In genomic region chr1:60427194-60427593, GRCh38 we compare ENCODE assay signal across 11 cellular contexts.
DNase-seq lines count a peak whose midpoint lies in the region; ATAC-seq and TF ChIP-seq lines count a peak whose summit lies in the region.
"Had no signal": no experiment of that assay in that cellular context is flagged by ENCODE, and none has a peak within 500 bp of the region (broad histone marks: within the 10 kb centered on the region; RNA-seq: fewer than 3 reads in every experiment).

No MANE protein-coding gene starts in this region.

- intact Hi-C loops in breast epithelium (cut with DNase I; ENCODE audit: low total_unique reads) (no loop called here), mammary epithelial cell (cut with micrococcal nuclease) (loop anchor here (10.0 kb wide), 1 partner anchor 272 kb away; no protein-coding TSS in a partner anchor), left ventricle myocardium superior (cut with micrococcal nuclease) (no loop called here)

- 59% methylated on average over 3 of the region's 4 CpGs for WGBS in mammary epithelial cell (ENCODE audit: low coverage, missing lambda C conversion rate)
- 43 to 75% methylated on average over 4 of the region's 4 CpGs for WGBS in tibial nerve, 2 donors

- H4K20me1 ChIP-seq in mammary epithelial cell (ENCODE audit: insufficient read depth, low read length) = no peaks in the 10 kb centered on the region
- H4K20me1 ChIP-seq: BLaER1 treated with 17β-estradiol and CSF1 and Interleukin-3, amounts not matched to agents 10 nM and 100 nM had no signal

- no peaks in the 10 kb centered on the region for H3K36me3 ChIP-seq in breast epithelium
- no peaks in the 10 kb centered on the region for H3K36me3 ChIP-seq in mammary epithelial cell (ENCODE audit: insufficient read depth, low read length)
- no peaks in the 10 kb centered on the region for H3K36me3 ChIP-seq in tibial nerve
- H3K36me3 ChIP-seq: BLaER1 treated with 17β-estradiol and CSF1 and Interleukin-3, amounts not matched to agents 10 nM and 100 nM had no signal

- in situ Hi-C loops in mammary epithelial cell (cut with MboI; ENCODE audit: low sequenced_read_pairs in 2 of 2) = no loop called here

- dilution Hi-C loops in mammary epithelial cell (cut with HindIII; ENCODE audit: low sequenced_read_pairs) = no loop called here

- TF ChIP-seq EP300 in tibial nerve (IDR thresholded peaks at IDR 0.05) = peak in 1 of 2 donors; percentile 35

- no peak for TF ChIP-seq POLR2A in breast epithelium (IDR thresholded peaks at IDR 0.05)
- TF ChIP-seq POLR2A in tibial nerve (IDR thresholded peaks at IDR 0.05) = no peak

- H3K4me1 ChIP-seq in breast epithelium (no peaks in the 10 kb centered on the region), mammary epithelial cell (ENCODE audit: insufficient read depth, low read length) (no peaks in the 10 kb centered on the region), tibial nerve (peaks cover 0 to 14% (median 0%) of the 10 kb centered on the region in 4 donors)
- H3K4me1 ChIP-seq: BLaER1 treated with 17β-estradiol and CSF1 and Interleukin-3, amounts not matched to agents 10 nM and 100 nM had no signal

- no peaks in the 10 kb centered on the region for H3K27me3 ChIP-seq in breast epithelium
- H3K27me3 ChIP-seq in mammary epithelial cell (ENCODE audit: insufficient read depth, low read length) = no peaks in the 10 kb centered on the region
- H3K27me3 ChIP-seq in tibial nerve = no peaks in the 10 kb centered on the region
- H3K27me3 ChIP-seq: BLaER1 treated with 17β-estradiol and CSF1 and Interleukin-3, amounts not matched to agents 10 nM and 100 nM had no signal

- no TSS peak for BruUV-seq in mammary epithelial cell (replicated peaks; lab: Mats Ljungman, UMichigan)

- ATAC-seq in HG02571 (IDR thresholded peaks at IDR 0.05; ENCODE audit: unreplicated experiment) (no peak), left ventricle myocardium superior (no peak)

- H2AFZ ChIP-seq in mammary epithelial cell (ENCODE audit: low read depth, low read length) = no peak overlapping the region

- no peak for DNase-seq in breast epithelium (ENCODE audit: low spot score in 2 of 2)
- DNase-seq in mammary epithelial cell = no peak
- DNase-seq in cardiac fibroblast (ENCODE audit: low read depth in 2 of 2) = peak; percentile 2 to 27
- DNase-seq in myocyte (ENCODE audit: low read depth) = peak; percentile 54
- no peak for DNase-seq in tibial nerve (ENCODE audit: low spot score in 2 of 2)
- no peak for DNase-seq in activated T-cell treated with anti-CD3 and anti-CD28 coated beads, Interleukin-2, amount 50 U/mL, for 48 hours
- no peak for DNase-seq in left ventricle myocardium superior
- DNase-seq: HCEC 1CT, NCI-H526 treated with DMSO at 0.1 percent for 48 hours had no signal

- no peak overlapping the region for H3K4me2 ChIP-seq in mammary epithelial cell (ENCODE audit: insufficient read depth, low read depth, low read length)
- H3K4me2 ChIP-seq: BLaER1 treated with 17β-estradiol and CSF1 and Interleukin-3, amounts not matched to agents 10 nM and 100 nM had no signal

- H3K9me3 ChIP-seq in breast epithelium (peaks cover 0 to under 1% of the 10 kb centered on the region in 2 donors), mammary epithelial cell (replicated peaks; ENCODE audit: insufficient read depth, low read length) (no peaks in the 10 kb centered on the region), tibial nerve (peaks cover 0 to 5% (median 0%) of the 10 kb centered on the region in 4 donors)

- TF ChIP-seq CTCF in breast epithelium (IDR thresholded peaks at IDR 0.05) = no peak
- TF ChIP-seq CTCF in mammary epithelial cell (conservative IDR thresholded peaks at IDR 0.05 in 1 of 2, IDR thresholded peaks at IDR 0.05 in 1 of 2; ENCODE audit: extremely low read depth in 1 of 2, insufficient read depth in 1 of 2, low read depth in 1 of 2, low read length in 2 of 2) = no peak
- no peak for TF ChIP-seq CTCF in cardiac fibroblast (IDR thresholded peaks at IDR 0.05; ENCODE audit: low read depth, low read length)
- no peak for TF ChIP-seq CTCF in tibial nerve (IDR thresholded peaks at IDR 0.05)

- H3K4me3 ChIP-seq in breast epithelium = no peak overlapping the region
- H3K4me3 ChIP-seq in mammary epithelial cell (replicated peaks in 1 of 3; ENCODE audit: insufficient read depth in 1 of 3, low read depth in 2 of 3, low read length in 3 of 3) = no peak overlapping the region
- no peak overlapping the region for H3K4me3 ChIP-seq in cardiac fibroblast (replicated peaks in 1 of 2; ENCODE audit: low read depth in 2 of 2, low read length in 2 of 2)
- H3K4me3 ChIP-seq in tibial nerve = no peak overlapping the region
- H3K4me3 ChIP-seq: BLaER1 treated with 17β-estradiol and CSF1 and Interleukin-3, amounts not matched to agents 10 nM and 100 nM had no signal

- H3K9ac ChIP-seq in mammary epithelial cell (ENCODE audit: insufficient read depth, low read length) = no peak overlapping the region
- H3K9ac ChIP-seq: BLaER1 treated with 17β-estradiol and CSF1 and Interleukin-3, amounts not matched to agents 10 nM and 100 nM had no signal

- H3K79me2 ChIP-seq in mammary epithelial cell (ENCODE audit: insufficient read depth, low read length) = no peaks in the 10 kb centered on the region

- CTCF ChIA-PET in mammary epithelial cell (lab: Charles Lee; ENCODE audit: low non-redundant PET) = no interaction called here

- H3K27ac ChIP-seq in breast epithelium = peak overlapping the region; percentile 74 to 85
- H3K27ac ChIP-seq in mammary epithelial cell (ENCODE audit: insufficient read depth, low read depth, low read length) = no peak overlapping the region
- peak overlapping the region in 3 of 4 donors; percentile 18 to 85 (median 34) for H3K27ac ChIP-seq in tibial nerve
- H3K27ac ChIP-seq: BLaER1 treated with 17β-estradiol and CSF1 and Interleukin-3, amounts not matched to agents 10 nM and 100 nM had no signal

Comparison
In these comparisons a context has a peak if more than half of its experiments do, and no peak if none do; other contexts are left out.
1. DNase-seq: peak in cardiac fibroblast (2 of 2) and myocyte (single experiment); none in breast epithelium (0 of 2), mammary epithelial cell (single experiment), tibial nerve (0 of 2), activated T-cell treated with anti-CD3 and anti-CD28 coated beads, Interleukin-2, amount 50 U/mL, for 48 hours (0 of 2) and left ventricle myocardium superior (single experiment).